In the genomic region with DNA sequence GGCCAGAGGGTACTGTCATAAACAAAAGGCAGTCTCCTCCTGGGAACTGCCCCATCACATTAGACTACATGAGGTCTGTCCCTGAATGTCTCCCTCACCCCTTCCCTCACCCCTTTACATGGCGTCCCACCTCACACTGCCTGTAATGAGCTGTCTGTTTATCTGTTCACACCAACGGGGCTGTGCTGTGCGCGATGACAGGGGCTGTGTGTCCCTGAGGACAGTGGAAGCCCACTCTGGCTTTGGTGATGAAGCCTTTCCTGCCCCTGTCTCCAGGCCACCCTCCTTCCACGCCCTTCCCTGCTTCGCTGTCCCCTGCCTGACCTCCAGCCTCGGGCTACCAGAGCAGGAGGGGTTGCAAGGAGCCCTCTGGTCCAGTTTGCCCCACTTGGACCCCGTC, we compare ENCODE assay signal across 2 cellular contexts.
TF ChIP-seq lines count a peak whose summit lies in the region.

No MANE protein-coding gene starts in this region.

TF ChIP-seq in GM23338, 12 proteins besides CTCF, POLR2A, EP300 and RAD21 (continues in another document):
- TF ChIP-seq, protein P1, sequence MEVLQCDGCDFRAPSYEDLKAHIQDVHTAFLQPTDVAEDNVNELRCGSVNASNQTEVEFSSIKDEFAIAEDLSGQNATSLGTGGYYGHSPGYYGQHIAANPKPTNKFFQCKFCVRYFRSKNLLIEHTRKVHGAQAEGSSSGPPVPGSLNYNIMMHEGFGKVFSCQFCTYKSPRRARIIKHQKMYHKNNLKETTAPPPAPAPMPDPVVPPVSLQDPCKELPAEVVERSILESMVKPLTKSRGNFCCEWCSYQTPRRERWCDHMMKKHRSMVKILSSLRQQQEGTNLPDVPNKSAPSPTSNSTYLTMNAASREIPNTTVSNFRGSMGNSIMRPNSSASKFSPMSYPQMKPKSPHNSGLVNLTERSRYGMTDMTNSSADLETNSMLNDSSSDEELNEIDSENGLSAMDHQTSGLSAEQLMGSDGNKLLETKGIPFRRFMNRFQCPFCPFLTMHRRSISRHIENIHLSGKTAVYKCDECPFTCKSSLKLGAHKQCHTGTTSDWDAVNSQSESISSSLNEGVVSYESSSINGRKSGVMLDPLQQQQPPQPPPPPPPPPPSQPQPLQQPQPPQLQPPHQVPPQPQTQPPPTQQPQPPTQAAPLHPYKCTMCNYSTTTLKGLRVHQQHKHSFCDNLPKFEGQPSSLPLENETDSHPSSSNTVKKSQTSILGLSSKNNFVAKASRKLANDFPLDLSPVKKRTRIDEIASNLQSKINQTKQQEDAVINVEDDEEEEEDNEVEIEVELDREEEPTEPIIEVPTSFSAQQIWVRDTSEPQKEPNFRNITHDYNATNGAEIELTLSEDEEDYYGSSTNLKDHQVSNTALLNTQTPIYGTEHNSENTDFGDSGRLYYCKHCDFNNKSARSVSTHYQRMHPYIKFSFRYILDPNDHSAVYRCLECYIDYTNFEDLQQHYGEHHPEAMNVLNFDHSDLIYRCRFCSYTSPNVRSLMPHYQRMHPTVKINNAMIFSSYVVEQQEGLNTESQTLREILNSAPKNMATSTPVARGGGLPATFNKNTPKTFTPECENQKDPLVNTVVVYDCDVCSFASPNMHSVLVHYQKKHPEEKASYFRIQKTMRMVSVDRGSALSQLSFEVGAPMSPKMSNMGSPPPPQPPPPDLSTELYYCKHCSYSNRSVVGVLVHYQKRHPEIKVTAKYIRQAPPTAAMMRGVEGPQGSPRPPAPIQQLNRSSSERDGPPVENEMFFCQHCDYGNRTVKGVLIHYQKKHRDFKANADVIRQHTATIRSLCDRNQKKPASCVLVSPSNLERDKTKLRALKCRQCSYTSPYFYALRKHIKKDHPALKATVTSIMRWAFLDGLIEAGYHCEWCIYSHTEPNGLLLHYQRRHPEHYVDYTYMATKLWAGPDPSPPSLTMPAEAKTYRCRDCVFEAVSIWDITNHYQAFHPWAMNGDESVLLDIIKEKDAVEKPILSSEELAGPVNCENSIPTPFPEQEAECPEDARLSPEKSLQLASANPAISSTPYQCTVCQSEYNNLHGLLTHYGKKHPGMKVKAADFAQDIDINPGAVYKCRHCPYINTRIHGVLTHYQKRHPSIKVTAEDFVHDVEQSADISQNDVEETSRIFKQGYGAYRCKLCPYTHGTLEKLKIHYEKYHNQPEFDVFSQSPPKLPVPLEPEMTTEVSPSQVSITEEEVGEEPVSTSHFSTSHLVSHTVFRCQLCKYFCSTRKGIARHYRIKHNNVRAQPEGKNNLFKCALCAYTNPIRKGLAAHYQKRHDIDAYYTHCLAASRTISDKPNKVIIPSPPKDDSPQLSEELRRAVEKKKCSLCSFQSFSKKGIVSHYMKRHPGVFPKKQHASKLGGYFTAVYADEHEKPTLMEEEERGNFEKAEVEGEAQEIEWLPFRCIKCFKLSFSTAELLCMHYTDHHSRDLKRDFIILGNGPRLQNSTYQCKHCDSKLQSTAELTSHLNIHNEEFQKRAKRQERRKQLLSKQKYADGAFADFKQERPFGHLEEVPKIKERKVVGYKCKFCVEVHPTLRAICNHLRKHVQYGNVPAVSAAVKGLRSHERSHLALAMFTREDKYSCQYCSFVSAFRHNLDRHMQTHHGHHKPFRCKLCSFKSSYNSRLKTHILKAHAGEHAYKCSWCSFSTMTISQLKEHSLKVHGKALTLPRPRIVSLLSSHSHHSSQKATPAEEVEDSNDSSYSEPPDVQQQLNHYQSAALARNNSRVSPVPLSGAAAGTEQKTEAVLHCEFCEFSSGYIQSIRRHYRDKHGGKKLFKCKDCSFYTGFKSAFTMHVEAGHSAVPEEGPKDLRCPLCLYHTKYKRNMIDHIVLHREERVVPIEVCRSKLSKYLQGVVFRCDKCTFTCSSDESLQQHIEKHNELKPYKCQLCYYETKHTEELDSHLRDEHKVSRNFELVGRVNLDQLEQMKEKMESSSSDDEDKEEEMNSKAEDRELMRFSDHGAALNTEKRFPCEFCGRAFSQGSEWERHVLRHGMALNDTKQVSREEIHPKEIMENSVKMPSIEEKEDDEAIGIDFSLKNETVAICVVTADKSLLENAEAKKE (CRISPR knock-in tag; IDR thresholded peaks at IDR 0.05), result no peak
- TF ChIP-seq STAT1 (IDR thresholded peaks at IDR 0.05; ENCODE audit: unreplicated experiment) (no peak), POLR2AphosphoS5 (IDR thresholded peaks at IDR 0.05; ENCODE audit: low read depth) (no peak), ZNF331 (CRISPR knock-in tag; IDR thresholded peaks at IDR 0.05; ENCODE audit: low read depth) (no peak), CREB1 (CRISPR knock-in tag; IDR thresholded peaks at IDR 0.05; ENCODE audit: low read depth) (no peak), EZH2phosphoT487 (IDR thresholded peaks at IDR 0.05; ENCODE audit: unreplicated experiment) (no peak), ZNF114 (CRISPR knock-in tag; IDR thresholded peaks at IDR 0.05) (no peak), JUNB (IDR thresholded peaks at IDR 0.05; ENCODE audit: unreplicated experiment) (no peak)
- TF ChIP-seq, protein P2, sequence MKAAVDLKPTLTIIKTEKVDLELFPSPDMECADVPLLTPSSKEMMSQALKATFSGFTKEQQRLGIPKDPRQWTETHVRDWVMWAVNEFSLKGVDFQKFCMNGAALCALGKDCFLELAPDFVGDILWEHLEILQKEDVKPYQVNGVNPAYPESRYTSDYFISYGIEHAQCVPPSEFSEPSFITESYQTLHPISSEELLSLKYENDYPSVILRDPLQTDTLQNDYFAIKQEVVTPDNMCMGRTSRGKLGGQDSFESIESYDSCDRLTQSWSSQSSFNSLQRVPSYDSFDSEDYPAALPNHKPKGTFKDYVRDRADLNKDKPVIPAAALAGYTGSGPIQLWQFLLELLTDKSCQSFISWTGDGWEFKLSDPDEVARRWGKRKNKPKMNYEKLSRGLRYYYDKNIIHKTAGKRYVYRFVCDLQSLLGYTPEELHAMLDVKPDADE (IDR thresholded peaks at IDR 0.05), result no peak
- TF ChIP-seq, protein P3, sequence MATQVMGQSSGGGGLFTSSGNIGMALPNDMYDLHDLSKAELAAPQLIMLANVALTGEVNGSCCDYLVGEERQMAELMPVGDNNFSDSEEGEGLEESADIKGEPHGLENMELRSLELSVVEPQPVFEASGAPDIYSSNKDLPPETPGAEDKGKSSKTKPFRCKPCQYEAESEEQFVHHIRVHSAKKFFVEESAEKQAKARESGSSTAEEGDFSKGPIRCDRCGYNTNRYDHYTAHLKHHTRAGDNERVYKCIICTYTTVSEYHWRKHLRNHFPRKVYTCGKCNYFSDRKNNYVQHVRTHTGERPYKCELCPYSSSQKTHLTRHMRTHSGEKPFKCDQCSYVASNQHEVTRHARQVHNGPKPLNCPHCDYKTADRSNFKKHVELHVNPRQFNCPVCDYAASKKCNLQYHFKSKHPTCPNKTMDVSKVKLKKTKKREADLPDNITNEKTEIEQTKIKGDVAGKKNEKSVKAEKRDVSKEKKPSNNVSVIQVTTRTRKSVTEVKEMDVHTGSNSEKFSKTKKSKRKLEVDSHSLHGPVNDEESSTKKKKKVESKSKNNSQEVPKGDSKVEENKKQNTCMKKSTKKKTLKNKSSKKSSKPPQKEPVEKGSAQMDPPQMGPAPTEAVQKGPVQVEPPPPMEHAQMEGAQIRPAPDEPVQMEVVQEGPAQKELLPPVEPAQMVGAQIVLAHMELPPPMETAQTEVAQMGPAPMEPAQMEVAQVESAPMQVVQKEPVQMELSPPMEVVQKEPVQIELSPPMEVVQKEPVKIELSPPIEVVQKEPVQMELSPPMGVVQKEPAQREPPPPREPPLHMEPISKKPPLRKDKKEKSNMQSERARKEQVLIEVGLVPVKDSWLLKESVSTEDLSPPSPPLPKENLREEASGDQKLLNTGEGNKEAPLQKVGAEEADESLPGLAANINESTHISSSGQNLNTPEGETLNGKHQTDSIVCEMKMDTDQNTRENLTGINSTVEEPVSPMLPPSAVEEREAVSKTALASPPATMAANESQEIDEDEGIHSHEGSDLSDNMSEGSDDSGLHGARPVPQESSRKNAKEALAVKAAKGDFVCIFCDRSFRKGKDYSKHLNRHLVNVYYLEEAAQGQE (IDR thresholded peaks at IDR 0.05; ENCODE audit: unreplicated experiment), result no peak

TF ChIP-seq in K562, 482 proteins besides CTCF, POLR2A, EP300 and RAD21:
- no peak for TF ChIP-seq GABPA (tag; conservative IDR thresholded peaks at IDR 0.05; ENCODE audit: low read depth)
- no peak for TF ChIP-seq RBM14 (IDR thresholded peaks at IDR 0.05; ENCODE audit: borderline replicate concordance, insufficient read depth, low read depth, low read length)
- TF ChIP-seq ZNF766 (CRISPR knock-in tag; conservative IDR thresholded peaks at IDR 0.05), result no peak
- no peak for TF ChIP-seq PHB2 (IDR thresholded peaks at IDR 0.05; ENCODE audit: low read depth)
- TF ChIP-seq GATAD2B (IDR thresholded peaks at IDR 0.05; ENCODE audit: borderline replicate concordance), result no peak
- TF ChIP-seq, protein P4, sequence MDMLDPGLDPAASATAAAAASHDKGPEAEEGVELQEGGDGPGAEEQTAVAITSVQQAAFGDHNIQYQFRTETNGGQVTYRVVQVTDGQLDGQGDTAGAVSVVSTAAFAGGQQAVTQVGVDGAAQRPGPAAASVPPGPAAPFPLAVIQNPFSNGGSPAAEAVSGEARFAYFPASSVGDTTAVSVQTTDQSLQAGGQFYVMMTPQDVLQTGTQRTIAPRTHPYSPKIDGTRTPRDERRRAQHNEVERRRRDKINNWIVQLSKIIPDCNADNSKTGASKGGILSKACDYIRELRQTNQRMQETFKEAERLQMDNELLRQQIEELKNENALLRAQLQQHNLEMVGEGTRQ (CRISPR knock-in tag; IDR thresholded peaks at IDR 0.05), result no peak
- no peak for TF ChIP-seq CBX3 (IDR thresholded peaks at IDR 0.05; ENCODE audit: borderline replicate concordance in 1 of 2, low read length in 2 of 2)
- TF ChIP-seq, protein P5, sequence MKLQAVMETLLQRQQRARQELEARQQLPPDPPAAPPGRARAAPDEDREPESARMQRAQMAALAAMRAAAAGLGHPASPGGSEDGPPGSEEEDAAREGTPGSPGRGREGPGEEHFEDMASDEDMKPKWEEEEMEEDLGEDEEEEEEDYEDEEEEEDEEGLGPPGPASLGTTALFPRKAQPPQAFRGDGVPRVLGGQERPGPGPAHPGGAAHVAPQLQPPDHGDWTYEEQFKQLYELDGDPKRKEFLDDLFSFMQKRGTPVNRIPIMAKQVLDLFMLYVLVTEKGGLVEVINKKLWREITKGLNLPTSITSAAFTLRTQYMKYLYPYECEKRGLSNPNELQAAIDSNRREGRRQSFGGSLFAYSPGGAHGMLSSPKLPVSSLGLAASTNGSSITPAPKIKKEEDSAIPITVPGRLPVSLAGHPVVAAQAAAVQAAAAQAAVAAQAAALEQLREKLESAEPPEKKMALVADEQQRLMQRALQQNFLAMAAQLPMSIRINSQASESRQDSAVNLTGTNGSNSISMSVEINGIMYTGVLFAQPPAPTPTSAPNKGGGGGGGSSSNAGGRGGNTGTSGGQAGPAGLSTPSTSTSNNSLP (IDR thresholded peaks at IDR 0.05; ENCODE audit: borderline replicate concordance, low read depth, low read length), result no peak
- TF ChIP-seq, protein P6, sequence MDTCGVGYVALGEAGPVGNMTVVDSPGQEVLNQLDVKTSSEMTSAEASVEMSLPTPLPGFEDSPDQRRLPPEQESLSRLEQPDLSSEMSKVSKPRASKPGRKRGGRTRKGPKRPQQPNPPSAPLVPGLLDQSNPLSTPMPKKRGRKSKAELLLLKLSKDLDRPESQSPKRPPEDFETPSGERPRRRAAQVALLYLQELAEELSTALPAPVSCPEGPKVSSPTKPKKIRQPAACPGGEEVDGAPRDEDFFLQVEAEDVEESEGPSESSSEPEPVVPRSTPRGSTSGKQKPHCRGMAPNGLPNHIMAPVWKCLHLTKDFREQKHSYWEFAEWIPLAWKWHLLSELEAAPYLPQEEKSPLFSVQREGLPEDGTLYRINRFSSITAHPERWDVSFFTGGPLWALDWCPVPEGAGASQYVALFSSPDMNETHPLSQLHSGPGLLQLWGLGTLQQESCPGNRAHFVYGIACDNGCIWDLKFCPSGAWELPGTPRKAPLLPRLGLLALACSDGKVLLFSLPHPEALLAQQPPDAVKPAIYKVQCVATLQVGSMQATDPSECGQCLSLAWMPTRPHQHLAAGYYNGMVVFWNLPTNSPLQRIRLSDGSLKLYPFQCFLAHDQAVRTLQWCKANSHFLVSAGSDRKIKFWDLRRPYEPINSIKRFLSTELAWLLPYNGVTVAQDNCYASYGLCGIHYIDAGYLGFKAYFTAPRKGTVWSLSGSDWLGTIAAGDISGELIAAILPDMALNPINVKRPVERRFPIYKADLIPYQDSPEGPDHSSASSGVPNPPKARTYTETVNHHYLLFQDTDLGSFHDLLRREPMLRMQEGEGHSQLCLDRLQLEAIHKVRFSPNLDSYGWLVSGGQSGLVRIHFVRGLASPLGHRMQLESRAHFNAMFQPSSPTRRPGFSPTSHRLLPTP (IDR thresholded peaks at IDR 0.05; ENCODE audit: borderline replicate concordance, extremely low read depth, insufficient read length), result no peak
- TF ChIP-seq DPF2 (IDR thresholded peaks at IDR 0.05), result no peak
- no peak for TF ChIP-seq WHSC1 (IDR thresholded peaks at IDR 0.05; ENCODE audit: low read length)
- TF ChIP-seq SP1 (CRISPR knock-in tag; IDR thresholded peaks at IDR 0.05), result no peak
- TF ChIP-seq NR3C1 (CRISPR knock-in tag; IDR thresholded peaks at IDR 0.05), result no peak
- no peak for TF ChIP-seq NFATC3 (IDR thresholded peaks at IDR 0.05)
